Comparison of ENCODE assay signal across 1 cellular context in genomic region chr16:23909792-23910418, GRCh38.
TF ChIP-seq lines count a peak whose summit lies in the region.

No MANE protein-coding gene starts in this region.

TF ChIP-seq in K562, 482 proteins besides CTCF, POLR2A, EP300 and RAD21 (continues in another document):
- peak; percentile 15; the same call in 1 of the 2 replicates for TF ChIP-seq DDX20 (tag; IDR thresholded peaks at IDR 0.05; ENCODE audit: low read depth)
- TF ChIP-seq NFATC3 (IDR thresholded peaks at IDR 0.05) = no peak
- TF ChIP-seq, protein P1, sequence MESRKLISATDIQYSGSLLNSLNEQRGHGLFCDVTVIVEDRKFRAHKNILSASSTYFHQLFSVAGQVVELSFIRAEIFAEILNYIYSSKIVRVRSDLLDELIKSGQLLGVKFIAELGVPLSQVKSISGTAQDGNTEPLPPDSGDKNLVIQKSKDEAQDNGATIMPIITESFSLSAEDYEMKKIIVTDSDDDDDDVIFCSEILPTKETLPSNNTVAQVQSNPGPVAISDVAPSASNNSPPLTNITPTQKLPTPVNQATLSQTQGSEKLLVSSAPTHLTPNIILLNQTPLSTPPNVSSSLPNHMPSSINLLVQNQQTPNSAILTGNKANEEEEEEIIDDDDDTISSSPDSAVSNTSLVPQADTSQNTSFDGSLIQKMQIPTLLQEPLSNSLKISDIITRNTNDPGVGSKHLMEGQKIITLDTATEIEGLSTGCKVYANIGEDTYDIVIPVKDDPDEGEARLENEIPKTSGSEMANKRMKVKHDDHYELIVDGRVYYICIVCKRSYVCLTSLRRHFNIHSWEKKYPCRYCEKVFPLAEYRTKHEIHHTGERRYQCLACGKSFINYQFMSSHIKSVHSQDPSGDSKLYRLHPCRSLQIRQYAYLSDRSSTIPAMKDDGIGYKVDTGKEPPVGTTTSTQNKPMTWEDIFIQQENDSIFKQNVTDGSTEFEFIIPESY (CRISPR knock-in tag; IDR thresholded peaks at IDR 0.05) = no peak
- no peak for TF ChIP-seq HNRNPL (IDR thresholded peaks at IDR 0.05; ENCODE audit: low read depth, low read length)
- peak; percentile 37; the same call in 1 of the 2 replicates for TF ChIP-seq CEBPG (CRISPR knock-in tag; IDR thresholded peaks at IDR 0.05)
- no peak for TF ChIP-seq CEBPG (tag; conservative IDR thresholded peaks at IDR 0.05 in 1 of 2, IDR thresholded peaks at IDR 0.05 in 1 of 2)
- TF ChIP-seq TCF3 (CRISPR knock-in tag; IDR thresholded peaks at IDR 0.05) = no peak
- TF ChIP-seq, protein P2, sequence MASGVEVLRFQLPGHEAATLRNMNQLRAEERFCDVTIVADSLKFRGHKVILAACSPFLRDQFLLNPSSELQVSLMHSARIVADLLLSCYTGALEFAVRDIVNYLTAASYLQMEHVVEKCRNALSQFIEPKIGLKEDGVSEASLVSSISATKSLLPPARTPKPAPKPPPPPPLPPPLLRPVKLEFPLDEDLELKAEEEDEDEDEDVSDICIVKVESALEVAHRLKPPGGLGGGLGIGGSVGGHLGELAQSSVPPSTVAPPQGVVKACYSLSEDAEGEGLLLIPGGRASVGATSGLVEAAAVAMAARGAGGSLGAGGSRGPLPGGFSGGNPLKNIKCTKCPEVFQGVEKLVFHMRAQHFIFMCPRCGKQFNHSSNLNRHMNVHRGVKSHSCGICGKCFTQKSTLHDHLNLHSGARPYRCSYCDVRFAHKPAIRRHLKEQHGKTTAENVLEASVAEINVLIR (CRISPR knock-in tag; IDR thresholded peaks at IDR 0.05) = no peak
- no peak for TF ChIP-seq ERF (CRISPR knock-in tag; IDR thresholded peaks at IDR 0.05)
- no peak for TF ChIP-seq ZNF445 (CRISPR knock-in tag; IDR thresholded peaks at IDR 0.05; ENCODE audit: low read depth)
- no peak for TF ChIP-seq NFIX (CRISPR knock-in tag; IDR thresholded peaks at IDR 0.05; ENCODE audit: low read depth)
- no peak for TF ChIP-seq ZEB2 (IDR thresholded peaks at IDR 0.05)
- TF ChIP-seq, protein P3, sequence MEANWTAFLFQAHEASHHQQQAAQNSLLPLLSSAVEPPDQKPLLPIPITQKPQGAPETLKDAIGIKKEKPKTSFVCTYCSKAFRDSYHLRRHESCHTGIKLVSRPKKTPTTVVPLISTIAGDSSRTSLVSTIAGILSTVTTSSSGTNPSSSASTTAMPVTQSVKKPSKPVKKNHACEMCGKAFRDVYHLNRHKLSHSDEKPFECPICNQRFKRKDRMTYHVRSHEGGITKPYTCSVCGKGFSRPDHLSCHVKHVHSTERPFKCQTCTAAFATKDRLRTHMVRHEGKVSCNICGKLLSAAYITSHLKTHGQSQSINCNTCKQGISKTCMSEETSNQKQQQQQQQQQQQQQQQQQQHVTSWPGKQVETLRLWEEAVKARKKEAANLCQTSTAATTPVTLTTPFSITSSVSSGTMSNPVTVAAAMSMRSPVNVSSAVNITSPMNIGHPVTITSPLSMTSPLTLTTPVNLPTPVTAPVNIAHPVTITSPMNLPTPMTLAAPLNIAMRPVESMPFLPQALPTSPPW (CRISPR knock-in tag; IDR thresholded peaks at IDR 0.05) = no peak
- TF ChIP-seq HNRNPK (IDR thresholded peaks at IDR 0.05; ENCODE audit: low read depth, low read length, poor library complexity, severe bottlenecking) = no peak
- no peak for TF ChIP-seq SIX5 (IDR thresholded peaks at IDR 0.05; ENCODE audit: borderline replicate concordance in 1 of 2, insufficient read depth in 1 of 2, low read depth in 1 of 2, low read length in 2 of 2)
- no peak for TF ChIP-seq KLF13 (tag; IDR thresholded peaks at IDR 0.05; ENCODE audit: borderline replicate concordance, low read depth)
- no peak for TF ChIP-seq ZNF324 (CRISPR knock-in tag; IDR thresholded peaks at IDR 0.05)
- TF ChIP-seq ZNF589 (CRISPR knock-in tag; IDR thresholded peaks at IDR 0.05; ENCODE audit: low read depth) = 0 out of 2 replicates have a peak, but pooled peaks have one; percentile 46
- no peak for TF ChIP-seq ZNF780A (CRISPR knock-in tag; IDR thresholded peaks at IDR 0.05)
- no peak for TF ChIP-seq ZC3H8 (IDR thresholded peaks at IDR 0.05)
- TF ChIP-seq ZNF592 (IDR thresholded peaks at IDR 0.05) = peak; percentile 59; the same call in 1 of the 2 replicates
- no peak for TF ChIP-seq CREB1 (IDR thresholded peaks at IDR 0.05)
- peak; percentile 68 for TF ChIP-seq CREB1 (CRISPR knock-in tag; IDR thresholded peaks at IDR 0.05)
- TF ChIP-seq, protein P4, sequence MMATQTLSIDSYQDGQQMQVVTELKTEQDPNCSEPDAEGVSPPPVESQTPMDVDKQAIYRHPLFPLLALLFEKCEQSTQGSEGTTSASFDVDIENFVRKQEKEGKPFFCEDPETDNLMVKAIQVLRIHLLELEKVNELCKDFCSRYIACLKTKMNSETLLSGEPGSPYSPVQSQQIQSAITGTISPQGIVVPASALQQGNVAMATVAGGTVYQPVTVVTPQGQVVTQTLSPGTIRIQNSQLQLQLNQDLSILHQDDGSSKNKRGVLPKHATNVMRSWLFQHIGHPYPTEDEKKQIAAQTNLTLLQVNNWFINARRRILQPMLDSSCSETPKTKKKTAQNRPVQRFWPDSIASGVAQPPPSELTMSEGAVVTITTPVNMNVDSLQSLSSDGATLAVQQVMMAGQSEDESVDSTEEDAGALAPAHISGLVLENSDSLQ (IDR thresholded peaks at IDR 0.05) = peak; percentile 15; the same call in 1 of the 2 replicates
- TF ChIP-seq, protein P5, sequence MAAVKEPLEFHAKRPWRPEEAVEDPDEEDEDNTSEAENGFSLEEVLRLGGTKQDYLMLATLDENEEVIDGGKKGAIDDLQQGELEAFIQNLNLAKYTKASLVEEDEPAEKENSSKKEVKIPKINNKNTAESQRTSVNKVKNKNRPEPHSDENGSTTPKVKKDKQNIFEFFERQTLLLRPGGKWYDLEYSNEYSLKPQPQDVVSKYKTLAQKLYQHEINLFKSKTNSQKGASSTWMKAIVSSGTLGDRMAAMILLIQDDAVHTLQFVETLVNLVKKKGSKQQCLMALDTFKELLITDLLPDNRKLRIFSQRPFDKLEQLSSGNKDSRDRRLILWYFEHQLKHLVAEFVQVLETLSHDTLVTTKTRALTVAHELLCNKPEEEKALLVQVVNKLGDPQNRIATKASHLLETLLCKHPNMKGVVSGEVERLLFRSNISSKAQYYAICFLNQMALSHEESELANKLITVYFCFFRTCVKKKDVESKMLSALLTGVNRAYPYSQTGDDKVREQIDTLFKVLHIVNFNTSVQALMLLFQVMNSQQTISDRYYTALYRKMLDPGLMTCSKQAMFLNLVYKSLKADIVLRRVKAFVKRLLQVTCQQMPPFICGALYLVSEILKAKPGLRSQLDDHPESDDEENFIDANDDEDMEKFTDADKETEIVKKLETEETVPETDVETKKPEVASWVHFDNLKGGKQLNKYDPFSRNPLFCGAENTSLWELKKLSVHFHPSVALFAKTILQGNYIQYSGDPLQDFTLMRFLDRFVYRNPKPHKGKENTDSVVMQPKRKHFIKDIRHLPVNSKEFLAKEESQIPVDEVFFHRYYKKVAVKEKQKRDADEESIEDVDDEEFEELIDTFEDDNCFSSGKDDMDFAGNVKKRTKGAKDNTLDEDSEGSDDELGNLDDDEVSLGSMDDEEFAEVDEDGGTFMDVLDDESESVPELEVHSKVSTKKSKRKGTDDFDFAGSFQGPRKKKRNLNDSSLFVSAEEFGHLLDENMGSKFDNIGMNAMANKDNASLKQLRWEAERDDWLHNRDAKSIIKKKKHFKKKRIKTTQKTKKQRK (IDR thresholded peaks at IDR 0.05; ENCODE audit: borderline replicate concordance, low read depth, low read length) = no peak
- TF ChIP-seq THRB (CRISPR knock-in tag; conservative IDR thresholded peaks at IDR 0.05) = no peak
- TF ChIP-seq, protein P6, sequence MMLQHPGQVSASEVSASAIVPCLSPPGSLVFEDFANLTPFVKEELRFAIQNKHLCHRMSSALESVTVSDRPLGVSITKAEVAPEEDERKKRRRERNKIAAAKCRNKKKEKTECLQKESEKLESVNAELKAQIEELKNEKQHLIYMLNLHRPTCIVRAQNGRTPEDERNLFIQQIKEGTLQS (IDR thresholded peaks at IDR 0.05) = peak; percentile 91
- TF ChIP-seq, protein P6 (CRISPR knock-in tag; conservative IDR thresholded peaks at IDR 0.05) = no peak
- no peak for TF ChIP-seq SRSF7 (optimal IDR thresholded peaks at IDR 0.05; ENCODE audit: low read depth, low read length)
- TF ChIP-seq ZNF584 (CRISPR knock-in tag; IDR thresholded peaks at IDR 0.05; ENCODE audit: low read depth) = 0 out of 2 replicates have a peak, but pooled peaks have one; percentile 65
- TF ChIP-seq ZNF232 (CRISPR knock-in tag; IDR thresholded peaks at IDR 0.05) = no peak
- no peak for TF ChIP-seq NR3C1 (CRISPR knock-in tag; IDR thresholded peaks at IDR 0.05)
- TF ChIP-seq FOXJ2 (tag; IDR thresholded peaks at IDR 0.05) = no peak
- TF ChIP-seq U2AF1 (optimal IDR thresholded peaks at IDR 0.05; ENCODE audit: low read depth, low read length) = no peak
- no peak for TF ChIP-seq CTBP1 (IDR thresholded peaks at IDR 0.05; ENCODE audit: borderline replicate concordance)
- TF ChIP-seq KLF1 (tag; IDR thresholded peaks at IDR 0.05) = no peak
- TF ChIP-seq LARP7 (IDR thresholded peaks at IDR 0.05) = no peak
- TF ChIP-seq ATF7 (IDR thresholded peaks at IDR 0.05) = peak; percentile 93
- no peak for TF ChIP-seq HEY1 (CRISPR knock-in tag; IDR thresholded peaks at IDR 0.05; ENCODE audit: borderline replicate concordance)
- TF ChIP-seq IFI16 (CRISPR knock-in tag; IDR thresholded peaks at IDR 0.05) = no peak
- no peak for TF ChIP-seq HMG20B (CRISPR knock-in tag; IDR thresholded peaks at IDR 0.05)
- no peak for TF ChIP-seq ZNF184 (CRISPR knock-in tag; IDR thresholded peaks at IDR 0.05)
- no peak for TF ChIP-seq ZNF764 (CRISPR knock-in tag; IDR thresholded peaks at IDR 0.05; ENCODE audit: low read depth)
- TF ChIP-seq BRF1 (IDR thresholded peaks at IDR 0.05; ENCODE audit: borderline replicate concordance, extremely low read depth, insufficient read length) = no peak
- peak; percentile 23; the same call in 1 of the 2 replicates for TF ChIP-seq ZNF175 (CRISPR knock-in tag; IDR thresholded peaks at IDR 0.05; ENCODE audit: low read depth)
- TF ChIP-seq PREB (CRISPR knock-in tag; IDR thresholded peaks at IDR 0.05) = no peak
- no peak for TF ChIP-seq ZSCAN29 (IDR thresholded peaks at IDR 0.05)
- TF ChIP-seq BMI1 (IDR thresholded peaks at IDR 0.05; ENCODE audit: low read length) = no peak
- no peak for TF ChIP-seq FOXM1 (IDR thresholded peaks at IDR 0.05; ENCODE audit: low read depth)
- TF ChIP-seq FOXM1 (CRISPR knock-in tag; IDR thresholded peaks at IDR 0.05; ENCODE audit: low read depth) = no peak
